ENCODE assay signal across 19 cellular contexts in the genomic region with DNA sequence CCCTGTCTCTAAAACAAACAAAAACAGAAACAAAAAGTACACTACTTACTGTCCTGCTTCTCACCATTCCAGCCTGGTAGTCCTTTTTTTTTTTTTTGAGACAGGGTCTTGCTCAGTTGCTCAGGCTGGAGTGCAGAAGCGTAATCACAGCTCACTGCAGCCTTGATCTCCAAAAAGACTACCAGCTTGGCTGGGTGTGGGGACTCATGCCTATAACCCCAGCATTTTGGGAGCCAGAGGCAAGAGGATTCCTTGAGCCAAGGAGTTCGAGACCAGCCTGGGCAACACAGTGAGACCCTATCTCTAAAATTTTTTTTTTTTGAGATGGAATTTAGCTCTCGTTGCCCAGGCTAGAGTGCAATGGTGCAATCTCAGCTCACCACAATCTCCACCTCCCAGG. TPM values are rescaled to one million over a fixed set of nuclear protein-coding genes. Genes with fewer than 3 reads are reported as not detected.
DNase-seq lines count a peak whose midpoint lies in the region; ATAC-seq, FAIRE-seq and TF ChIP-seq lines count a peak whose summit lies in the region.
"Had no signal": no experiment of that assay in that cellular context is flagged by ENCODE, and none has a peak within 500 bp of the region (broad histone marks: within the 10 kb centered on the region; RNA-seq: fewer than 3 reads in every experiment).

No MANE protein-coding gene starts in this region.

- no peak for TF ChIP-seq CTCF in K562 (IDR thresholded peaks at IDR 0.05 in 2 of 3, conservative IDR thresholded peaks at IDR 0.05 in 1 of 3; ENCODE audit: insufficient read depth in 2 of 3, low read depth in 1 of 3, low read length in 3 of 3)
- no peak for TF ChIP-seq CTCF in lower lobe of right lung (IDR thresholded peaks at IDR 0.05)
- TF ChIP-seq CTCF in testis (IDR thresholded peaks at IDR 0.05): no peak
- no peak for TF ChIP-seq CTCF in GM13976 (IDR thresholded peaks at IDR 0.05; ENCODE audit: borderline replicate concordance, control extremely low read depth, extremely low read depth, insufficient read depth, missing control alignments)

- H4K20me1 ChIP-seq in GM23248 (ENCODE audit: insufficient read depth) (no peaks in the 10 kb centered on the region), K562 (replicated peaks; ENCODE audit: control insufficient read depth, insufficient read depth, low read length) (no peaks in the 10 kb centered on the region)

- H3K4me2 ChIP-seq in GM23248 (ENCODE audit: unreplicated experiment) (no peak overlapping the region), K562 (ENCODE audit: insufficient read depth, low read length) (peak overlapping the region; percentile 43; the same call in 1 of the 2 replicates)
- H3K4me2 ChIP-seq: SK-N-SH had no signal

- H3K27me3 ChIP-seq in GM23248 (replicated peaks; ENCODE audit: insufficient read depth) (no peaks in the 10 kb centered on the region), K562 (ENCODE audit: control insufficient read depth in 2 of 2, insufficient read depth in 2 of 2, low read length in 2 of 2) (no peaks in the 10 kb centered on the region), lower lobe of right lung (ENCODE audit: low read depth) (no peaks in the 10 kb centered on the region), testis (no peaks in the 10 kb centered on the region)

- CTCF ChIA-PET in K562 (lab: Yijun Ruan, JAX; ENCODE audit: low intra/inter-chr PET ratio): no interaction called here

- H3K4me1 ChIP-seq in GM23248 (ENCODE audit: insufficient read depth) (peaks cover 19% of the 10 kb centered on the region), K562 (replicated peaks in 1 of 2; ENCODE audit: control insufficient read depth in 2 of 2, insufficient read depth in 2 of 2, low read length in 2 of 2) (peaks cover 51 to 53% of the 10 kb centered on the region in 2 experiments), lower lobe of right lung (peaks cover 56% of the 10 kb centered on the region), testis (peaks cover 8% of the 10 kb centered on the region)

- H3K9ac ChIP-seq in GM23248 (0 out of 2 replicates have a peak overlapping the region, but pooled peaks have one; percentile 6), K562 (ENCODE audit: insufficient read depth in 1 of 2, low read depth in 2 of 2, low read length in 2 of 2) (peak overlapping the region; percentile 40 to 56; a peak in 2 of 4 replicates)
- H3K9ac ChIP-seq: SK-N-SH had no signal

- H3K36me3 ChIP-seq in GM23248 (ENCODE audit: low read depth): no peaks in the 10 kb centered on the region
- no peaks in the 10 kb centered on the region for H3K36me3 ChIP-seq in K562 (ENCODE audit: control insufficient read depth, insufficient read depth, low read length)
- H3K36me3 ChIP-seq in lower lobe of right lung: no peaks in the 10 kb centered on the region
- H3K36me3 ChIP-seq in testis (ENCODE audit: low read depth, missing control alignments): no peaks in the 10 kb centered on the region

- no peak for ATAC-seq in K562
- no peak for ATAC-seq in lower lobe of right lung

- WGBS in GM23248 (ENCODE audit: low coverage in 1 of 2, low lambda C conversion rate in 2 of 2, missing lambda C conversion rate in 2 of 2), 2 experiments: 65 to 67% methylated on average over 3 of the region's 3 CpGs
- WGBS in K562 (ENCODE audit: insufficient coverage, low coverage, missing lambda C conversion rate): 42% methylated on average over 2 of the region's 3 CpGs
- 63 to 72% methylated on average over 3 of the region's 3 CpGs for WGBS in testis, 2 donors

- no peak for TF ChIP-seq EP300 in K562 (IDR thresholded peaks at IDR 0.05; ENCODE audit: low read length)

- no peak for TF ChIP-seq RAD21 in K562 (CRISPR knock-in tag; conservative IDR thresholded peaks at IDR 0.05 in 1 of 2, IDR thresholded peaks at IDR 0.05 in 1 of 2)

- H3F3A ChIP-seq in GM23248 (ENCODE audit: insufficient read depth): peaks cover 20% of the 10 kb centered on the region; the same call in 1 of the 2 replicates

- BruUV-seq in K562 (replicated peaks; lab: Mats Ljungman, UMichigan): no TSS peak

- no peaks in the 10 kb centered on the region for H3K9me2 ChIP-seq in GM23248 (ENCODE audit: insufficient read depth)
- H3K9me2 ChIP-seq: SK-N-SH had no signal

- no peak overlapping the region for H3K4me3 ChIP-seq in GM23248
- no peak overlapping the region for H3K4me3 ChIP-seq in K562
- H3K4me3 ChIP-seq in lower lobe of right lung: no peak overlapping the region
- no peak overlapping the region for H3K4me3 ChIP-seq in testis

- POLR2A ChIA-PET in K562 (lab: Yijun Ruan, JAX): interaction anchor here (0.6 to 2.5 kb wide), 4 partner anchors 9 to 883 kb away, joined by 5 to 37 read pairs (median 10); partner anchors contain the start of genes JUND and LRRC25

- no peak for FAIRE-seq in K562 (lab: Jason Lieb, UNC)

- in situ Hi-C loops in GM23248 (cut with MboI) (no loop called here), K562 (cut with MboI) (no loop called here), GM13976 (cut with MboI; ENCODE audit: low sequenced_read_pairs, unreplicated experiment) (no loop called here)

- H3K79me2 ChIP-seq in GM23248 (ENCODE audit: insufficient read depth) (no peaks in the 10 kb centered on the region), K562 (ENCODE audit: control insufficient read depth, insufficient read depth, low read length) (no peaks in the 10 kb centered on the region; the same call in 2 of the 3 replicates)

- intact Hi-C loops in K562 (cut with micrococcal nuclease) (no loop called here), lower lobe of right lung (cut with DNase I) (no loop called here), testis (cut with DNase I; ENCODE audit: low total_unique reads) (no loop called here), posterior cingulate gyrus (cut with DNase I) (no loop called here)

- no peaks in the 10 kb centered on the region for H3K9me1 ChIP-seq in K562 (ENCODE audit: control insufficient read depth, insufficient read depth, low read length)

- H3K27ac ChIP-seq in GM23248 (peak overlapping the region; percentile 51), K562 (ENCODE audit: extremely low read depth, low read depth, low read length) (peak overlapping the region; percentile 66; the same call in 2 of the 3 replicates), lower lobe of right lung (peak overlapping the region; percentile 70), testis (peak overlapping the region; percentile 20 to 82)

- H3K9me3 ChIP-seq in GM23248 (ENCODE audit: low read depth) (no peaks in the 10 kb centered on the region), K562 (replicated peaks; ENCODE audit: control insufficient read depth, insufficient read depth, low read depth, low read length) (no peaks in the 10 kb centered on the region), lower lobe of right lung (no peaks in the 10 kb centered on the region), testis (no peaks in the 10 kb centered on the region)
- H3K9me3 ChIP-seq: SK-N-SH had no signal

- TF ChIP-seq POLR2A in K562 (conservative IDR thresholded peaks at IDR 0.05) (no peak), testis (IDR thresholded peaks at IDR 0.05) (no peak)

- DNase-seq in GM23248 (no peak), K562 (ENCODE audit: extremely low read depth in 1 of 4, low spot score in 3 of 4) (no peak), lower lobe of right lung (no peak), testis (no peak), cerebellar cortex (ENCODE audit: low spot score) (no peak), posterior cingulate gyrus (no peak), GM13976 (ENCODE audit: low spot score) (no peak)
- DNase-seq in stimulated activated CD4-positive, alpha-beta T cell treated with anti-CD3 and anti-CD28 coated beads, Interleukin-4, amount 100 ng/mL, for 4 hours: no peak
- DNase-seq: activated CD4-positive, alpha-beta T cell treated with anti-CD3 and anti-CD28 coated beads, Interleukin-2, amount 50 U/mL, for 1 hour; activated naive CD8-positive, alpha-beta T cell treated with anti-CD3 and anti-CD28 coated beads, Interleukin-2, amount 10 ng/mL, durations not matched to agents 7 days and 5 days; DMS79; foreskin melanocyte; immature natural killer cell; midbrain; SK-N-SH; stimulated activated CD4-positive, alpha-beta T cell treated with anti-CD3 and anti-CD28 coated beads, Interleukin-12 subunit alpha, Interleukin-12 subunit beta, amount 100 ng/mL, for 4 hours had no signal

- H2AFZ ChIP-seq in GM23248 (peak overlapping the region; percentile 59; the same call in 1 of the 2 replicates), K562 (ENCODE audit: low read depth, low read length) (peak overlapping the region; percentile 79)

RNA-seq across cellular contexts. Expression of gene GDF15, which starts 5.1 kb away (rescaled TPM):
- total RNA-seq in GM23248 (2014; rRNA removed; shearing (Covaris generic)): 27.7 and 33.3 TPM in 2 replicates
- polyA plus RNA-seq in GM23248 (2016; fragmentation: Nextera tagmentation; extraction: Ambion mirVana) (32.7 and 36.0 TPM in 2 replicates), K562 (2011; rRNA removed) (12.5 TPM in 2 replicates), K562 (2014; fragmentation: Illumina TruSeq; extraction: Trizol) (19.3 and 47.1 TPM in 2 replicates), K562 (2014; fragmentation: Nextera tagmentation; extraction: Ambion mirVana) (1 to 10 TPM; 2.3 to 2.9 TPM), K562 (2014; rRNA removed) (57.2 and 67.4 TPM in 2 replicates), testis (ENCODE audit: insufficient read depth, low read depth, low replicate concordance) (1.0 TPM)
- 25.1 and 116 TPM in 2 replicates for total RNA-seq in K562 (2011; cell fraction: chromatin; rRNA removed; ENCODE audit: low replicate concordance)
- 214 and 262 TPM in 2 replicates for total RNA-seq in K562 (2011; cell fraction: nucleolus; rRNA removed)
- total RNA-seq in K562 (2011; cell fraction: nucleoplasm; rRNA removed): 94.6 and 109 TPM in 2 replicates
- total RNA-seq in K562 (2014; rRNA removed) (78.0 and 82.4 TPM in 2 replicates), K562 (2014; rRNA removed; fragmentation: Illumina TruSeq; extraction: Trizol) (7.3 TPM in 2 replicates), K562 (2015; rRNA removed; fragmentation: Illumina TruSeq; extraction: Trizol) (10.1 and 11.0 TPM in 2 replicates), K562 (2021) (69.8 and 74.5 TPM in 2 replicates), lower lobe of right lung (21.2 TPM), testis (1 to 10 TPM in 1 of 2 donors, under 1 TPM in 1; 0.93 to 2.5 TPM)
- polyA plus RNA-seq in K562 (2011; cell fraction: cytosol; rRNA removed): 31.8 and 127 TPM in 2 replicates
- 21.6 and 59.4 TPM in 2 replicates for polyA plus RNA-seq in K562 (2011; cell fraction: nucleus; rRNA removed)
- polyA plus RNA-seq in K562 (2012): 50.1 and 369 TPM in 2 replicates
- polyA minus RNA-seq in K562 (2011; rRNA and poly(A)+ RNA removed): 2.4 and 5.6 TPM in 2 replicates
- 31.8 and 32.2 TPM in 2 replicates for polyA minus RNA-seq in K562 (2011; cell fraction: cytosol; rRNA and poly(A)+ RNA removed)
- 18.5 and 24.2 TPM in 2 replicates for polyA minus RNA-seq in K562 (2011; cell fraction: nucleus; rRNA and poly(A)+ RNA removed)
- polyA plus RNA-seq: immature natural killer cell had no signal

RNA-seq across cellular contexts. Expression of gene LRRC25, which starts 16.6 kb away (rescaled TPM):
- total RNA-seq in GM23248 (2014; rRNA removed; shearing (Covaris generic)): not detected in 2 replicates
- polyA plus RNA-seq in GM23248 (2016; fragmentation: Nextera tagmentation; extraction: Ambion mirVana) (not detected in 2 replicates), K562 (2011; rRNA removed) (0.10 and 0.42 TPM in 2 replicates), K562 (2014; fragmentation: Illumina TruSeq; extraction: Trizol) (0.10 and 0.25 TPM in 2 replicates), K562 (2014; fragmentation: Nextera tagmentation; extraction: Ambion mirVana) (not detected), K562 (2014; rRNA removed) (0.08 TPM in 1 of 2 replicates, not detected in the other), testis (ENCODE audit: insufficient read depth, low read depth, low replicate concordance) (3.4 TPM)
- total RNA-seq in K562 (2011; cell fraction: chromatin; rRNA removed; ENCODE audit: low replicate concordance): 0.25 TPM in 1 of 2 replicates, not detected in the other
- 0.39 and 0.50 TPM in 2 replicates for total RNA-seq in K562 (2011; cell fraction: nucleolus; rRNA removed)
- total RNA-seq in K562 (2011; cell fraction: nucleoplasm; rRNA removed): 0.22 TPM in 1 of 2 replicates, not detected in the other
- total RNA-seq in K562 (2014; rRNA removed) (0.18 and 0.29 TPM in 2 replicates), K562 (2014; rRNA removed; fragmentation: Illumina TruSeq; extraction: Trizol) (0.07 TPM in 1 of 2 replicates, not detected in the other), K562 (2015; rRNA removed; fragmentation: Illumina TruSeq; extraction: Trizol) (0.30 and 0.36 TPM in 2 replicates), K562 (2021) (0.09 and 0.22 TPM in 2 replicates), lower lobe of right lung (35.4 TPM), testis (1 to 10 TPM; 1.6 to 4.0 TPM)
- polyA plus RNA-seq in K562 (2011; cell fraction: cytosol; rRNA removed): 0.31 and 0.41 TPM in 2 replicates
- 0.20 and 0.53 TPM in 2 replicates for polyA plus RNA-seq in K562 (2011; cell fraction: nucleus; rRNA removed)
- 0.33 and 1.1 TPM in 2 replicates for polyA plus RNA-seq in K562 (2012)
- polyA minus RNA-seq in K562 (2011; rRNA and poly(A)+ RNA removed): 0.11 and 0.18 TPM in 2 replicates
- polyA minus RNA-seq in K562 (2011; cell fraction: cytosol; rRNA and poly(A)+ RNA removed): 0.57 and 1.1 TPM in 2 replicates
- polyA minus RNA-seq in K562 (2011; cell fraction: nucleus; rRNA and poly(A)+ RNA removed): 0.13 and 0.67 TPM in 2 replicates
- total RNA-seq: endodermal cell, LHCN-M2, osteocyte had no signal
- polyA plus RNA-seq: SK-N-SH had no signal

RNA-seq across cellular contexts. Expression of gene SSBP4, which starts 38.4 kb away (rescaled TPM):
- total RNA-seq in GM23248 (2014; rRNA removed; shearing (Covaris generic)): 156 and 169 TPM in 2 replicates
- polyA plus RNA-seq in GM23248 (2016; fragmentation: Nextera tagmentation; extraction: Ambion mirVana) (46.5 and 46.9 TPM in 2 replicates), K562 (2011; rRNA removed) (20.1 and 25.9 TPM in 2 replicates), K562 (2014; fragmentation: Illumina TruSeq; extraction: Trizol) (39.0 and 114 TPM in 2 replicates), K562 (2014; fragmentation: Nextera tagmentation; extraction: Ambion mirVana) (1 to 10 TPM; 1.1 to 1.9 TPM), K562 (2014; rRNA removed) (119 and 133 TPM in 2 replicates), testis (ENCODE audit: insufficient read depth, low read depth, low replicate concordance) (80.5 TPM)
- total RNA-seq in K562 (2011; cell fraction: chromatin; rRNA removed; ENCODE audit: low replicate concordance): 28.5 and 141 TPM in 2 replicates
- total RNA-seq in K562 (2011; cell fraction: nucleolus; rRNA removed): 209 and 228 TPM in 2 replicates
- total RNA-seq in K562 (2011; cell fraction: nucleoplasm; rRNA removed): 68.6 and 76.2 TPM in 2 replicates
- total RNA-seq in K562 (2014; rRNA removed) (125 and 188 TPM in 2 replicates), K562 (2014; rRNA removed; fragmentation: Illumina TruSeq; extraction: Trizol) (21.2 and 21.4 TPM in 2 replicates), K562 (2015; rRNA removed; fragmentation: Illumina TruSeq; extraction: Trizol) (72.3 and 76.3 TPM in 2 replicates), K562 (2021) (189 TPM in 2 replicates), lower lobe of right lung (65.6 TPM), testis (100 to 1,000 TPM in 1 of 2 donors, 10 to 100 TPM in 1; 90.3 to 118 TPM)
- 25.4 and 118 TPM in 2 replicates for polyA plus RNA-seq in K562 (2011; cell fraction: cytosol; rRNA removed)
- polyA plus RNA-seq in K562 (2011; cell fraction: nucleus; rRNA removed): 134 and 296 TPM in 2 replicates
- 81.3 and 110 TPM in 2 replicates for polyA plus RNA-seq in K562 (2012)
- polyA minus RNA-seq in K562 (2011; rRNA and poly(A)+ RNA removed): 3.6 and 7.0 TPM in 2 replicates
- polyA minus RNA-seq in K562 (2011; cell fraction: cytosol; rRNA and poly(A)+ RNA removed): 37.3 and 43.8 TPM in 2 replicates
- polyA minus RNA-seq in K562 (2011; cell fraction: nucleus; rRNA and poly(A)+ RNA removed): 85.0 and 105 TPM in 2 replicates

RNA-seq across cellular contexts. Expression of gene PGPEP1, which starts 40.4 kb away (rescaled TPM):
- total RNA-seq in GM23248 (2014; rRNA removed; shearing (Covaris generic)): 12.0 and 20.5 TPM in 2 replicates
- 9.4 and 14.5 TPM in 2 replicates for polyA plus RNA-seq in GM23248 (2016; fragmentation: Nextera tagmentation; extraction: Ambion mirVana)
- 44.2 and 152 TPM in 2 replicates for total RNA-seq in K562 (2011; cell fraction: chromatin; rRNA removed; ENCODE audit: low replicate concordance)
- 93.0 and 102 TPM in 2 replicates for total RNA-seq in K562 (2011; cell fraction: nucleolus; rRNA removed)
- total RNA-seq in K562 (2011; cell fraction: nucleoplasm; rRNA removed): 67.2 and 79.3 TPM in 2 replicates
- 29.5 and 33.8 TPM in 2 replicates for total RNA-seq in K562 (2014; rRNA removed)
- total RNA-seq in K562 (2014; rRNA removed; fragmentation: Illumina TruSeq; extraction: Trizol): 32.2 and 33.5 TPM in 2 replicates
- total RNA-seq in K562 (2015; rRNA removed; fragmentation: Illumina TruSeq; extraction: Trizol): 37.3 and 38.5 TPM in 2 replicates
- 61.7 and 69.6 TPM in 2 replicates for total RNA-seq in K562 (2021)
- polyA plus RNA-seq in K562 (2011; rRNA removed): 37.8 and 43.0 TPM in 2 replicates
- 33.8 and 35.3 TPM in 2 replicates for polyA plus RNA-seq in K562 (2011; cell fraction: cytosol; rRNA removed)
- polyA plus RNA-seq in K562 (2011; cell fraction: nucleus; rRNA removed): 40.8 and 54.8 TPM in 2 replicates
- 28.3 and 41.7 TPM in 2 replicates for polyA plus RNA-seq in K562 (2012)
- polyA plus RNA-seq in K562 (2014; fragmentation: Illumina TruSeq; extraction: Trizol): 36.1 and 36.4 TPM in 2 replicates
- polyA plus RNA-seq in K562 (2014; fragmentation: Nextera tagmentation; extraction: Ambion mirVana): 10 to 100 TPM in 1 of 2 experiments, 1 to 10 TPM in 1; 10.0 to 13.4 TPM
- 32.1 and 33.5 TPM in 2 replicates for polyA plus RNA-seq in K562 (2014; rRNA removed)
- polyA minus RNA-seq in K562 (2011; rRNA and poly(A)+ RNA removed): 49.2 and 73.9 TPM in 2 replicates
- polyA minus RNA-seq in K562 (2011; cell fraction: cytosol; rRNA and poly(A)+ RNA removed): 39.5 and 43.2 TPM in 2 replicates
- 33.0 and 37.7 TPM in 2 replicates for polyA minus RNA-seq in K562 (2011; cell fraction: nucleus; rRNA and poly(A)+ RNA removed)
- total RNA-seq in lower lobe of right lung: 40.9 TPM
- total RNA-seq in testis: 10 to 100 TPM; 12.4 to 16.2 TPM
- polyA plus RNA-seq in testis (ENCODE audit: insufficient read depth, low read depth, low replicate concordance): 10.8 TPM

RNA-seq across cellular contexts. Expression of gene ISYNA1, which starts 57.1 kb away (rescaled TPM):
- 5.5 and 8.9 TPM in 2 replicates for total RNA-seq in GM23248 (2014; rRNA removed; shearing (Covaris generic))
- polyA plus RNA-seq in GM23248 (2016; fragmentation: Nextera tagmentation; extraction: Ambion mirVana) (12.3 and 17.2 TPM in 2 replicates), K562 (2011; rRNA removed) (99.3 and 191 TPM in 2 replicates), K562 (2014; fragmentation: Illumina TruSeq; extraction: Trizol) (73.2 and 198 TPM in 2 replicates), K562 (2014; fragmentation: Nextera tagmentation; extraction: Ambion mirVana) (10 to 100 TPM; 21.8 to 57.6 TPM), K562 (2014; rRNA removed) (376 and 380 TPM in 2 replicates), testis (ENCODE audit: insufficient read depth, low read depth, low replicate concordance) (493 TPM)
- total RNA-seq in K562 (2011; cell fraction: chromatin; rRNA removed; ENCODE audit: low replicate concordance): 155 and 651 TPM in 2 replicates
- 616 and 678 TPM in 2 replicates for total RNA-seq in K562 (2011; cell fraction: nucleolus; rRNA removed)
- 226 and 284 TPM in 2 replicates for total RNA-seq in K562 (2011; cell fraction: nucleoplasm; rRNA removed)
- total RNA-seq in K562 (2014; rRNA removed) (180 and 202 TPM in 2 replicates), K562 (2014; rRNA removed; fragmentation: Illumina TruSeq; extraction: Trizol) (14.6 and 32.0 TPM in 2 replicates), K562 (2015; rRNA removed; fragmentation: Illumina TruSeq; extraction: Trizol) (93.2 and 96.8 TPM in 2 replicates), K562 (2021) (435 and 460 TPM in 2 replicates), lower lobe of right lung (30.6 TPM), testis (1,000 to 10,000 TPM in 1 of 2 donors, 100 to 1,000 TPM in 1; 1,000 to 1,122 TPM)
- 148 and 356 TPM in 2 replicates for polyA plus RNA-seq in K562 (2011; cell fraction: cytosol; rRNA removed)
- 1,012 and 1,382 TPM in 2 replicates for polyA plus RNA-seq in K562 (2011; cell fraction: nucleus; rRNA removed)
- polyA plus RNA-seq in K562 (2012): 319 and 453 TPM in 2 replicates
- polyA minus RNA-seq in K562 (2011; rRNA and poly(A)+ RNA removed): 36.7 and 52.6 TPM in 2 replicates
- 173 and 245 TPM in 2 replicates for polyA minus RNA-seq in K562 (2011; cell fraction: cytosol; rRNA and poly(A)+ RNA removed)
- 114 and 124 TPM in 2 replicates for polyA minus RNA-seq in K562 (2011; cell fraction: nucleus; rRNA and poly(A)+ RNA removed)
